Comparison of ENCODE assay signal across 1 cellular context in the genomic region with DNA sequence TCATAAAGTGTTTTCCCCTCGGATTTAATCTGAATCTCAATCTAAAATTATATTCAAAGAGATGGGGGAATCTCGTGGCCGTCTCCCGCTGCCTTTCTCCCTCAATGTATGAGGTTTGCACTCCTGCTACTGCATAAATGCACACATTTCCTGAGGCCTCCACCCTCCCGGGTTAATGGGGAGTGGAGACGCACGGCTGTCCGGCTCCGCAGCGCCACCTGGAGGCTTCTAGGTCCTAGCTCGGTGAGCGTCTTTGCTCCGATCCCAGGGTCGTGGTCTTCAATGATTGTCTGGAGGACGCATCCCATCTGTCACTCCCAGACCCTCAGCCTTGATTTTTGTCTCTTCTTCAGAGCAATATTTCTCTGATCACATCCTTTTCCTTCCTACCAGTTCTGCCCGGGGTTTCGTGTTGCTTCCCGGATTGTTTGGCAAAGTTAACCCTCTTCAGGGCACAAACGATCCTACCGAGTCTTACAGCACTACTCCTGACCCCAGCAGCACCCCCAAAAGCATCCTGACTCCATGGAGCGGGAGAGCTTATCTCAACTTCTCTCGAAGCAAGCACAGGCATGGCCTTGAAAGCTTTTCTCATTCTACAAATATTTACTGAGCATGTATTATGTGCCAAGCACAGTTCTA.
TF ChIP-seq lines count a peak whose summit lies in the region.

TSS of gene LMO1 (minus strand) at position 110 of the 642 bp plus-strand sequence. CDS start 516 bp downstream, outside the sequence.

TF ChIP-seq in HEK293, 187 proteins besides CTCF, POLR2A, EP300 and RAD21 (continued from another document):
- no peak for TF ChIP-seq ZNF692 (tag by site-specific recombination; IDR thresholded peaks at IDR 0.05)
- no peak for TF ChIP-seq ZNF174 (tag by site-specific recombination; IDR thresholded peaks at IDR 0.05)
- TF ChIP-seq KLF1 (tag by site-specific recombination; IDR thresholded peaks at IDR 0.05), result no peak
- no peak for TF ChIP-seq ZNF777 (tag by site-specific recombination; IDR thresholded peaks at IDR 0.05; ENCODE audit: borderline replicate concordance)
- TF ChIP-seq, protein P1, sequence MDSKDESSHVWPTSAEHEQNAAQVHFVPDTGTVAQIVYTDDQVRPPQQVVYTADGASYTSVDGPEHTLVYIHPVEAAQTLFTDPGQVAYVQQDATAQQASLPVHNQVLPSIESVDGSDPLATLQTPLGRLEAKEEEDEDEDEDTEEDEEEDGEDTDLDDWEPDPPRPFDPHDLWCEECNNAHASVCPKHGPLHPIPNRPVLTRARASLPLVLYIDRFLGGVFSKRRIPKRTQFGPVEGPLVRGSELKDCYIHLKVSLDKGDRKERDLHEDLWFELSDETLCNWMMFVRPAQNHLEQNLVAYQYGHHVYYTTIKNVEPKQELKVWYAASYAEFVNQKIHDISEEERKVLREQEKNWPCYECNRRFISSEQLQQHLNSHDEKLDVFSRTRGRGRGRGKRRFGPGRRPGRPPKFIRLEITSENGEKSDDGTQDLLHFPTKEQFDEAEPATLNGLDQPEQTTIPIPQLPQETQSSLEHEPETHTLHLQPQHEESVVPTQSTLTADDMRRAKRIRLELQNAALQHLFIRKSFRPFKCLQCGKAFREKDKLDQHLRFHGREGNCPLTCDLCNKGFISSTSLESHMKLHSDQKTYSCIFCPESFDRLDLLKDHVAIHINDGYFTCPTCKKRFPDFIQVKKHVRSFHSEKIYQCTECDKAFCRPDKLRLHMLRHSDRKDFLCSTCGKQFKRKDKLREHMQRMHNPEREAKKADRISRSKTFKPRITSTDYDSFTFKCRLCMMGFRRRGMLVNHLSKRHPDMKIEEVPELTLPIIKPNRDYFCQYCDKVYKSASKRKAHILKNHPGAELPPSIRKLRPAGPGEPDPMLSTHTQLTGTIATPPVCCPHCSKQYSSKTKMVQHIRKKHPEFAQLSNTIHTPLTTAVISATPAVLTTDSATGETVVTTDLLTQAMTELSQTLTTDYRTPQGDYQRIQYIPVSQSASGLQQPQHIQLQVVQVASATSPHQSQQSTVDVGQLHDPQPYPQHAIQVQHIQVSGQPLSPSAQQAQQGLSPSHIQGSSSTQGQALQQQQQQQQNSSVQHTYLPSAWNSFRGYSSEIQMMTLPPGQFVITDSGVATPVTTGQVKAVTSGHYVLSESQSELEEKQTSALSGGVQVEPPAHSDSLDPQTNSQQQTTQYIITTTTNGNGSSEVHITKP (tag by site-specific recombination; IDR thresholded peaks at IDR 0.05), result peak; percentile 39; the same call in 1 of the 2 replicates
- TF ChIP-seq ZNF501 (tag by site-specific recombination; IDR thresholded peaks at IDR 0.05), result no peak
- no peak for TF ChIP-seq RBAK (tag by site-specific recombination; IDR thresholded peaks at IDR 0.05)
- TF ChIP-seq ZNF677 (tag by site-specific recombination; IDR thresholded peaks at IDR 0.05), result no peak
- TF ChIP-seq ZNF561 (tag by site-specific recombination; IDR thresholded peaks at IDR 0.05; ENCODE audit: borderline replicate concordance), result no peak
- no peak for TF ChIP-seq ZNF324 (tag by site-specific recombination; IDR thresholded peaks at IDR 0.05)
- no peak for TF ChIP-seq ZBTB48 (tag by site-specific recombination; IDR thresholded peaks at IDR 0.05)
- TF ChIP-seq ZBTB1 (tag by site-specific recombination; IDR thresholded peaks at IDR 0.05), result no peak
- no peak for TF ChIP-seq ZNF132 (tag by site-specific recombination; IDR thresholded peaks at IDR 0.05; ENCODE audit: borderline replicate concordance)
- no peak for TF ChIP-seq GLI4 (tag by site-specific recombination; IDR thresholded peaks at IDR 0.05)
- TF ChIP-seq, protein P2, sequence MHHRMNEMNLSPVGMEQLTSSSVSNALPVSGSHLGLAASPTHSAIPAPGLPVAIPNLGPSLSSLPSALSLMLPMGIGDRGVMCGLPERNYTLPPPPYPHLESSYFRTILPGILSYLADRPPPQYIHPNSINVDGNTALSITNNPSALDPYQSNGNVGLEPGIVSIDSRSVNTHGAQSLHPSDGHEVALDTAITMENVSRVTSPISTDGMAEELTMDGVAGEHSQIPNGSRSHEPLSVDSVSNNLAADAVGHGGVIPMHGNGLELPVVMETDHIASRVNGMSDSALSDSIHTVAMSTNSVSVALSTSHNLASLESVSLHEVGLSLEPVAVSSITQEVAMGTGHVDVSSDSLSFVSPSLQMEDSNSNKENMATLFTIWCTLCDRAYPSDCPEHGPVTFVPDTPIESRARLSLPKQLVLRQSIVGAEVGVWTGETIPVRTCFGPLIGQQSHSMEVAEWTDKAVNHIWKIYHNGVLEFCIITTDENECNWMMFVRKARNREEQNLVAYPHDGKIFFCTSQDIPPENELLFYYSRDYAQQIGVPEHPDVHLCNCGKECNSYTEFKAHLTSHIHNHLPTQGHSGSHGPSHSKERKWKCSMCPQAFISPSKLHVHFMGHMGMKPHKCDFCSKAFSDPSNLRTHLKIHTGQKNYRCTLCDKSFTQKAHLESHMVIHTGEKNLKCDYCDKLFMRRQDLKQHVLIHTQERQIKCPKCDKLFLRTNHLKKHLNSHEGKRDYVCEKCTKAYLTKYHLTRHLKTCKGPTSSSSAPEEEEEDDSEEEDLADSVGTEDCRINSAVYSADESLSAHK (tag by site-specific recombination; IDR thresholded peaks at IDR 0.05), result no peak
- TF ChIP-seq, protein P3, sequence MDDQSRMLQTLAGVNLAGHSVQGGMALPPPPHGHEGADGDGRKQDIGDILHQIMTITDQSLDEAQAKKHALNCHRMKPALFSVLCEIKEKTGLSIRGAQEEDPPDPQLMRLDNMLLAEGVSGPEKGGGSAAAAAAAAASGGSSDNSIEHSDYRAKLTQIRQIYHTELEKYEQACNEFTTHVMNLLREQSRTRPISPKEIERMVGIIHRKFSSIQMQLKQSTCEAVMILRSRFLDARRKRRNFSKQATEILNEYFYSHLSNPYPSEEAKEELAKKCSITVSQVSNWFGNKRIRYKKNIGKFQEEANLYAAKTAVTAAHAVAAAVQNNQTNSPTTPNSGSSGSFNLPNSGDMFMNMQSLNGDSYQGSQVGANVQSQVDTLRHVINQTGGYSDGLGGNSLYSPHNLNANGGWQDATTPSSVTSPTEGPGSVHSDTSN (CRISPR knock-in tag; IDR thresholded peaks at IDR 0.05), result no peak
- TF ChIP-seq AEBP2 (tag by site-specific recombination; IDR thresholded peaks at IDR 0.05; ENCODE audit: borderline replicate concordance), result no peak
- TF ChIP-seq ZNF121 (tag by site-specific recombination; IDR thresholded peaks at IDR 0.05), result no peak
- TF ChIP-seq ZNF623 (tag by site-specific recombination; IDR thresholded peaks at IDR 0.05), result no peak
- TF ChIP-seq ZNF580 (tag by site-specific recombination; IDR thresholded peaks at IDR 0.05), result no peak
- no peak for TF ChIP-seq ZFP3 (tag by site-specific recombination; IDR thresholded peaks at IDR 0.05; ENCODE audit: low read depth)
- no peak for TF ChIP-seq ZFHX2 (tag by site-specific recombination; conservative IDR thresholded peaks at IDR 0.05)
- no peak for TF ChIP-seq MZF1 (tag by site-specific recombination; IDR thresholded peaks at IDR 0.05; ENCODE audit: borderline replicate concordance)
- TF ChIP-seq ZNF140 (tag by site-specific recombination; IDR thresholded peaks at IDR 0.05), result no peak
TF ChIP-seq in HEK293: peak in this region for 8.
